In genomic region chr14:68782091-68782981, GRCh38 we compare ENCODE assay signal across 11 cellular contexts. TPM values are rescaled to one million over a fixed set of nuclear protein-coding genes. Genes with fewer than 3 reads are reported as not detected.
A peak's percentile ranks its signal among the peaks of the same experiment; 100 is the strongest.
DNase-seq lines count a peak whose midpoint lies in the region; ATAC-seq and TF ChIP-seq lines count a peak whose summit lies in the region.
"Had no signal": no experiment of that assay in that cellular context is flagged by ENCODE, and none has a peak within 500 bp of the region (broad histone marks: within the 10 kb centered on the region; RNA-seq: fewer than 3 reads in every experiment).

No MANE protein-coding gene starts in this region.

- H3K27me3 Mint-ChIP-seq in activated naive CD8-positive, alpha-beta T cell treated with anti-CD3 and anti-CD28 coated beads for 36 hours = no peaks in the 10 kb centered on the region
- H3K27me3 Mint-ChIP-seq in natural killer cell (ENCODE audit: low read depth in 2 of 2) = no peaks in the 10 kb centered on the region
- H3K27me3 Mint-ChIP-seq: naive B cell had no signal

- intact Hi-C loops in natural killer cell (cut with micrococcal nuclease) = loop anchor here (5.0 to 10.0 kb wide), 3 partner anchors 35 to 378 kb away; no protein-coding TSS in a partner anchor
- intact Hi-C loops in sciatic nerve (cut with DNase I) = loop anchor here (10.0 kb wide), 1 partner anchor 228 kb away; no protein-coding TSS in a partner anchor

- no peaks in the 10 kb centered on the region for H3K9me3 Mint-ChIP-seq in activated naive CD8-positive, alpha-beta T cell treated with anti-CD3 and anti-CD28 coated beads for 36 hours
- H3K9me3 Mint-ChIP-seq in natural killer cell = no peaks in the 10 kb centered on the region
- H3K9me3 Mint-ChIP-seq: naive B cell had no signal

- H3K4me3 Mint-ChIP-seq in activated naive CD8-positive, alpha-beta T cell treated with anti-CD3 and anti-CD28 coated beads for 36 hours = no peak overlapping the region
- H3K4me3 Mint-ChIP-seq in natural killer cell = peak overlapping the region; percentile 50

- H3K4me1 Mint-ChIP-seq in activated naive CD8-positive, alpha-beta T cell treated with anti-CD3 and anti-CD28 coated beads for 36 hours = peaks cover 87% of the 10 kb centered on the region
- peaks cover 72 to 74% of the 10 kb centered on the region in 2 donors for H3K4me1 Mint-ChIP-seq in natural killer cell

- no peak for ATAC-seq in natural killer cell
- no peak for ATAC-seq in GM19452 (IDR thresholded peaks at IDR 0.05; ENCODE audit: unreplicated experiment)
- no peak for ATAC-seq in sciatic nerve
- no peak for ATAC-seq in HG02938 (IDR thresholded peaks at IDR 0.05; ENCODE audit: unreplicated experiment)
- ATAC-seq: Panc1 had no signal

- H3K27ac Mint-ChIP-seq in activated naive CD8-positive, alpha-beta T cell treated with anti-CD3 and anti-CD28 coated beads for 36 hours = peak overlapping the region; percentile 90
- peak overlapping the region; percentile 63 to 95 for H3K27ac Mint-ChIP-seq in natural killer cell

- peak; percentile 69 for DNase-seq in stimulated activated CD4-positive, alpha-beta T cell treated with anti-CD3 and anti-CD28 coated beads, Interleukin-15, amount 100 ng/mL, for 24 hours
- no peak for DNase-seq in stimulated activated CD4-positive, alpha-beta T cell treated with anti-CD3 and anti-CD28 coated beads, Interleukin-4, amount 100 ng/mL, for 1 hour
- DNase-seq in activated naive CD8-positive, alpha-beta T cell treated with anti-CD3 and anti-CD28 coated beads for 36 hours = peak; percentile 73
- no peak for DNase-seq in natural killer cell
- no peak for DNase-seq in sciatic nerve (ENCODE audit: low spot score)
- DNase-seq in A172 (ENCODE audit: low spot score) = no peak
- DNase-seq: MV-4-11, naive B cell had no signal

- H3K36me3 Mint-ChIP-seq in activated naive CD8-positive, alpha-beta T cell treated with anti-CD3 and anti-CD28 coated beads for 36 hours = peaks cover 18% of the 10 kb centered on the region
- no peaks in the 10 kb centered on the region for H3K36me3 Mint-ChIP-seq in natural killer cell

- TF ChIP-seq CTCF in natural killer cell (IDR thresholded peaks at IDR 0.05) = no peak

RNA-seq across cellular contexts. Expression of gene ZFP36L1, which starts 10.5 kb away (rescaled TPM):
- total RNA-seq in activated naive CD8-positive, alpha-beta T cell treated with anti-CD3 and anti-CD28 coated beads for 36 hours = 10 to 100 TPM; 84.4 to 86.2 TPM
- 100 to 1,000 TPM; 143 to 167 (median 166) TPM for total RNA-seq in natural killer cell
- total RNA-seq in sciatic nerve = 434 TPM
- 39.7 and 49.7 TPM in 2 replicates for total RNA-seq in A172 (2014; rRNA removed; shearing (Covaris generic))

Comparison
In these comparisons a context has a peak if more than half of its experiments do, and no peak if none do; other contexts are left out.
1. DNase-seq: peak in stimulated activated CD4-positive, alpha-beta T cell treated with anti-CD3 and anti-CD28 coated beads, Interleukin-15, amount 100 ng/mL, for 24 hours (single experiment) and activated naive CD8-positive, alpha-beta T cell treated with anti-CD3 and anti-CD28 coated beads for 36 hours (single experiment); none in stimulated activated CD4-positive, alpha-beta T cell treated with anti-CD3 and anti-CD28 coated beads, Interleukin-4, amount 100 ng/mL, for 1 hour (single experiment), natural killer cell (single experiment), sciatic nerve (single experiment) and A172 (single experiment).